ENCODE assay signal across 1 cellular context in the genomic region with DNA sequence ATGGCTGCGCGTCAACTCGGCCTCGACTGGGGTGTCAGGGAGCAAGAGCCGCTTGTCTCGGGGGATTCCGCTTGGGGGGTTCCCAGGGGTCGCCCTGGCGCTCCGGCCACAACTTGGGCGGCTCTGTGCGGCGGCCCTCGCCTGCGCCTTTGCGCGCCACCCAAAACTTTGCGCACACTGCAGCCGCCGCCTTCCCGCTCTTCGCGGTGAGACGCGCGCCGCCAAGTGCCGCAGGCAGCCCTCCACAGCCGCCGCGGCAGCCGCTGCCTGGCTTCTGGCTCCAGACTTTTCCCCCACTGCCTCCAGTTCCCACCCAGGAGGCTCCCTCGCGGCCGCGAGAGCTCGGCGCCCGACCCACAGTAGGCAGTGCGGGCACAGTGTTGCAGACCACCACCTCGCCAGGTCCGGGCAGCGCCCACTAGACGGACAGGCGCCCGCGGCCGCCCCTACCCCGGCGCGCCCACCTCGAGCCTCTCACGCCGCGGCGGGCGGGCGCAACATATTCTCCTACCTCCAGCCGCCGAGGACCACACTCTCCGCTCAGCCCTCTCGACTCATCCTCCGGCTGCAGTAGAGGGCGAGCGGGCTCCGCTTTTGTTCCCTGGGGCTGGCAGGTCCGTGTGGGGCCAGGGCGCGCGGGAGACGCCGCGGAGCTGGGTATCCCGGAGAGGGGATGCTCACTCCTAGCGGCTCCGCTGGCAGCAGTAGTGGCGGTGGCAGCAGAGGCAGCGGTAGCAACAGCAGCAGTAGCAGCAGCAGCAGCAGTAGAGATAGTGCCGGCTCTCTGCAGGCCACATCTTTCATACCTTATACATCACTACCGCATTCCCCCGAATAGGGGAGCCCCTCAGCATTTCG.
A peak's percentile ranks its signal among the peaks of the same experiment; 100 is the strongest.
TF ChIP-seq lines count a peak whose summit lies in the region.

No MANE protein-coding gene starts in this region.

TF ChIP-seq in SK-N-SH, 30 proteins besides CTCF, POLR2A, EP300 and RAD21:
- peak; percentile 43 for TF ChIP-seq CHD2 (IDR thresholded peaks at IDR 0.05; ENCODE audit: low read length, partially characterized antibody)
- TF ChIP-seq NRF1 (IDR thresholded peaks at IDR 0.05; ENCODE audit: low read depth, low read length) = no peak
- no peak for TF ChIP-seq RCOR1 (IDR thresholded peaks at IDR 0.05; ENCODE audit: low read length)
TF ChIP-seq in SK-N-SH: peak in this region for 1.
